11 cellular contexts compared by ENCODE assay signal in the genomic region with DNA sequence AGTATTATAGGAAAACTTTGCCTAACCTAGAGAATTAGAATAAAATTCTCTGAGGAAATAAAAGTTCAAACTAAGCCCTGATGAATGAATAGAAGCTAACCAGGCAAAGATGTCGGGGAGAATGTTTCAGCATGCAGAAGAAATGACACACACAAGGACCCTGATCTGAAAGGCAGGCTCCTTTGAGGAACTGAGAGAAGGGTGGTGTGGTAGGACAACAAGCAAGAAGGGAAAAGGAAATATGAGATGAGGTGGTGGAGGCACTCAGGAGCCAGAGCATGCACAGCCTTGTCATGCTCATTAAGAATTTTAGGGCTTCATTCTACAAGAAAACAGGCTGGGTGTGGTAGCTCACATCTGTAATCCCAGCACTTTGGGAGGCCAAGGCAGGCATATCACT.
"Had no signal": no experiment of that assay in that cellular context is flagged by ENCODE, and none has a peak within 500 bp of the region (broad histone marks: within the 10 kb centered on the region; RNA-seq: fewer than 3 reads in every experiment).

No MANE protein-coding gene starts in this region.

- H3K36me3 ChIP-seq: ascending aorta, breast epithelium, prostate gland, right lobe of liver had no signal

- ATAC-seq: right lobe of liver had no signal

- H3K27me3 ChIP-seq: ascending aorta, breast epithelium, right lobe of liver, stomach, testis, upper lobe of left lung had no signal

- H3K4me1 ChIP-seq: ascending aorta, breast epithelium, prostate gland, right lobe of liver, testis, upper lobe of left lung had no signal

- H3K4me3 ChIP-seq: ascending aorta, breast epithelium, prostate gland, right lobe of liver, stomach, testis, upper lobe of left lung had no signal

- DNase-seq: activated CD4-positive, CD25-positive, alpha-beta regulatory T cell treated with anti-CD3 and anti-CD28 coated beads, Interleukin-2, amount 50 U/mL, for 72 hours; activated naive CD4-positive, alpha-beta T cell; foreskin fibroblast; kidney glomerular epithelial cell; right lobe of liver; stomach; testis; upper lobe of left lung had no signal

- H3K27ac ChIP-seq: ascending aorta, breast epithelium, prostate gland, right lobe of liver, stomach, testis, upper lobe of left lung had no signal

- H3K9me3 ChIP-seq: ascending aorta, breast epithelium, prostate gland, right lobe of liver, stomach, testis, upper lobe of left lung had no signal
